8 cellular contexts compared by ENCODE assay signal in the genomic region with DNA sequence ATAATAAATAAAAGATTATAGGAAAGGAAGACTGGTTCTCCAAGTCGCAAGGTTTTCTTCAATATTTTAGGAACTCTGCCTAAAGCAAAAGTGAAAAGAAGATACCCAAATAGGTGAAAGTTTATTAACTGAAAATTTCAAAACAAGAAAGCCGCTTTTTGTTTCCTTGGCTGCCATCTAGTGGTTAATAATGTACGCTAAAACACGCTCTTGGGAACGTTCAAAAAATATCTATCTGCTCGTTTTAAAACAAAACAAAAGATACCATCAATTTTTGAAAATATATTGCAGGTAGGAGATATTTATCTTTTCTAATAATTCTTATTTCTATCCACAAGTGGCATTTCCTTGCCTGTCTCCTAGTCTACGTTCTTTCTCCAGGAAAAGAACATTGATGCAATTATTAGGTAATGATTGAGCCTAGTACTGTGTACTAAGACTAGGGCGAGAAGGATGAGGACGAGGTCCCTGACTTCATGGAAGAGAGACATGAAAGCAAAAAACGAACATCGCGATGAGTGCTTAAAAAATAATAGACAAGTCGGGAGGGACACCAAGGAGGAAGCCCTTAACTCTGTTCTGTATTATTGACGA.
DNase-seq lines count a peak whose midpoint lies in the region; ATAC-seq and TF ChIP-seq lines count a peak whose summit lies in the region.

No MANE protein-coding gene starts in this region.

- ATAC-seq in lower lobe of right lung (no peak), GM18519 (IDR thresholded peaks at IDR 0.05; ENCODE audit: low FRiP score, unreplicated experiment) (no peak)

- H3K27ac Mint-ChIP-seq in brain = no peak overlapping the region
- no peak overlapping the region for H3K27ac Mint-ChIP-seq in activated T-cell treated with anti-CD3 and anti-CD28 coated beads, Interleukin-2, amount 50 U/mL, for 24 hours

- H3K27ac ChIP-seq in lower lobe of right lung = no peak overlapping the region
- no peak overlapping the region for H3K27ac ChIP-seq in effector memory CD4-positive, alpha-beta T cell (ENCODE audit: insufficient read depth, low read length, poor library complexity, severe bottlenecking)

- peaks cover 22% of the 10 kb centered on the region for H3K27me3 Mint-ChIP-seq in brain
- peaks cover 6% of the 10 kb centered on the region for H3K27me3 Mint-ChIP-seq in activated T-cell treated with anti-CD3 and anti-CD28 coated beads, Interleukin-2, amount 50 U/mL, for 24 hours

- H3K27me3 ChIP-seq in lower lobe of right lung (ENCODE audit: low read depth) = no peaks in the 10 kb centered on the region
- H3K27me3 ChIP-seq in effector memory CD4-positive, alpha-beta T cell (replicated peaks; ENCODE audit: control insufficient read depth, insufficient read depth, low read length, poor library complexity, severe bottlenecking) = no peaks in the 10 kb centered on the region

- no peaks in the 10 kb centered on the region for H3K36me3 ChIP-seq in lower lobe of right lung
- no peaks in the 10 kb centered on the region for H3K36me3 ChIP-seq in effector memory CD4-positive, alpha-beta T cell (ENCODE audit: control insufficient read depth, insufficient read depth, low read length)

- H3K4me3 Mint-ChIP-seq in brain = no peak overlapping the region
- no peak overlapping the region for H3K4me3 Mint-ChIP-seq in activated T-cell treated with anti-CD3 and anti-CD28 coated beads, Interleukin-2, amount 50 U/mL, for 24 hours

- intact Hi-C loops in lower lobe of right lung (cut with DNase I) = loop anchor here (10.0 kb wide), 1 partner anchor 141 kb away; no protein-coding TSS in a partner anchor

- TF ChIP-seq CTCF in brain (conservative IDR thresholded peaks at IDR 0.05) = peak; percentile 84 to 89
- TF ChIP-seq CTCF in lower lobe of right lung (IDR thresholded peaks at IDR 0.05) = peak; percentile 73

- H3K9me3 Mint-ChIP-seq in brain = no peaks in the 10 kb centered on the region
- H3K9me3 Mint-ChIP-seq in activated T-cell treated with anti-CD3 and anti-CD28 coated beads, Interleukin-2, amount 50 U/mL, for 24 hours = no peaks in the 10 kb centered on the region

- DNase-seq in NCI-H2196 (lab: John Stamatoyannopoulos, UW; ENCODE audit: unreplicated experiment) (peak; percentile 44), NCI-H2196 treated with DMSO at 0.1 percent for 48 hours (lab: John Stamatoyannopoulos, UW; ENCODE audit: unreplicated experiment) (no peak), NCI-H1694 (lab: John Stamatoyannopoulos, UW) (peak; percentile 12), lower lobe of right lung (no peak)
- DNase-seq in activated T-cell treated with anti-CD3 and anti-CD28 coated beads, Interleukin-2, amount 50 U/mL, for 24 hours = no peak
- DNase-seq in effector memory CD4-positive, alpha-beta T cell = no peak

- H3K4me1 Mint-ChIP-seq in brain = peaks cover 5% of the 10 kb centered on the region
- H3K4me1 Mint-ChIP-seq in activated T-cell treated with anti-CD3 and anti-CD28 coated beads, Interleukin-2, amount 50 U/mL, for 24 hours (ENCODE audit: low read depth) = no peaks in the 10 kb centered on the region

- no peaks in the 10 kb centered on the region for H3K9me3 ChIP-seq in lower lobe of right lung
- no peaks in the 10 kb centered on the region for H3K9me3 ChIP-seq in effector memory CD4-positive, alpha-beta T cell (ENCODE audit: control insufficient read depth, low read length)

- no peaks in the 10 kb centered on the region for H3K36me3 Mint-ChIP-seq in brain
- no peaks in the 10 kb centered on the region for H3K36me3 Mint-ChIP-seq in activated T-cell treated with anti-CD3 and anti-CD28 coated beads, Interleukin-2, amount 50 U/mL, for 24 hours (ENCODE audit: low read depth)

- no peaks in the 10 kb centered on the region for H3K4me1 ChIP-seq in lower lobe of right lung
- H3K4me1 ChIP-seq in effector memory CD4-positive, alpha-beta T cell (ENCODE audit: control insufficient read depth, insufficient read depth, low read length, poor library complexity, severe bottlenecking) = no peaks in the 10 kb centered on the region

- no peak overlapping the region for H3K4me3 ChIP-seq in lower lobe of right lung
- no peak overlapping the region for H3K4me3 ChIP-seq in effector memory CD4-positive, alpha-beta T cell (ENCODE audit: insufficient read depth, low read depth, low read length, poor library complexity, severe bottlenecking)

Comparison
In these comparisons a context has a peak if more than half of its experiments do, and no peak if none do; other contexts are left out.
1. DNase-seq: peak in NCI-H2196 (single experiment) and NCI-H1694 (single experiment); none in NCI-H2196 treated with DMSO at 0.1 percent for 48 hours (single experiment), lower lobe of right lung (single experiment), activated T-cell treated with anti-CD3 and anti-CD28 coated beads, Interleukin-2, amount 50 U/mL, for 24 hours (single experiment) and effector memory CD4-positive, alpha-beta T cell (0 of 3).